ENCODE assay signal across 12 cellular contexts in genomic region chr16:22001591-22001990, GRCh38. TPM values are rescaled to one million over a fixed set of nuclear protein-coding genes. Genes with fewer than 3 reads are reported as not detected.
DNase-seq lines count a peak whose midpoint lies in the region; TF ChIP-seq lines count a peak whose summit lies in the region.
"Had no signal": no experiment of that assay in that cellular context is flagged by ENCODE, and none has a peak within 500 bp of the region (broad histone marks: within the 10 kb centered on the region; RNA-seq: fewer than 3 reads in every experiment).

No MANE protein-coding gene starts in this region.

- H3K36me3 Mint-ChIP-seq in activated naive CD8-positive, alpha-beta T cell, result no peaks in the 10 kb centered on the region
- no peaks in the 10 kb centered on the region for H3K36me3 Mint-ChIP-seq in activated naive CD8-positive, alpha-beta T cell treated with anti-CD3 and anti-CD28 coated beads for 36 hours
- no peaks in the 10 kb centered on the region for H3K36me3 Mint-ChIP-seq in chondrocyte (ENCODE audit: low read depth)

- no peak for DNase-seq in activated naive CD8-positive, alpha-beta T cell treated with anti-CD3 and anti-CD28 coated beads for 36 hours
- peak; percentile 68 for DNase-seq in amniotic epithelial cell (ENCODE audit: low read depth)
- peak; percentile 70 for DNase-seq in hepatic stellate cell (ENCODE audit: low spot score)
- no peak for DNase-seq in chondrocyte (ENCODE audit: low spot score)
- no peak for DNase-seq in mesenteric fat pad (ENCODE audit: low spot score)
- DNase-seq in activated gamma-delta T cell treated with Interleukin-2 at 50 U/mL for 16 hours, result no peak
- DNase-seq in NCI-H1092 (lab: John Stamatoyannopoulos, UW), result no peak

- no peak overlapping the region for H3K27ac Mint-ChIP-seq in activated naive CD8-positive, alpha-beta T cell
- no peak overlapping the region for H3K27ac Mint-ChIP-seq in activated naive CD8-positive, alpha-beta T cell treated with anti-CD3 and anti-CD28 coated beads for 36 hours
- H3K27ac Mint-ChIP-seq in chondrocyte (ENCODE audit: unreplicated experiment), result no peak overlapping the region
- H3K27ac Mint-ChIP-seq: activated B cell treated with CpG ODN at 0.5 μM for 24 hours, nephron progenitor cell had no signal

- H3K4me1 Mint-ChIP-seq in activated naive CD8-positive, alpha-beta T cell (ENCODE audit: low read depth), result peaks cover 10% of the 10 kb centered on the region
- H3K4me1 Mint-ChIP-seq in activated naive CD8-positive, alpha-beta T cell treated with anti-CD3 and anti-CD28 coated beads for 36 hours, result peaks cover 4% of the 10 kb centered on the region
- peaks cover 8% of the 10 kb centered on the region for H3K4me1 Mint-ChIP-seq in chondrocyte (ENCODE audit: low read depth)

- no peak for TF ChIP-seq CTCF in chondrocyte (IDR thresholded peaks at IDR 0.05)

- H3K27me3 Mint-ChIP-seq in activated naive CD8-positive, alpha-beta T cell, result no peaks in the 10 kb centered on the region
- no peaks in the 10 kb centered on the region for H3K27me3 Mint-ChIP-seq in activated naive CD8-positive, alpha-beta T cell treated with anti-CD3 and anti-CD28 coated beads for 36 hours
- H3K27me3 Mint-ChIP-seq in chondrocyte (ENCODE audit: low read depth), result peaks cover 4% of the 10 kb centered on the region
- H3K27me3 Mint-ChIP-seq: activated B cell treated with CpG ODN at 0.5 μM for 24 hours had no signal

- H3K9me3 Mint-ChIP-seq in activated naive CD8-positive, alpha-beta T cell (ENCODE audit: low read depth), result no peaks in the 10 kb centered on the region
- no peaks in the 10 kb centered on the region for H3K9me3 Mint-ChIP-seq in activated naive CD8-positive, alpha-beta T cell treated with anti-CD3 and anti-CD28 coated beads for 36 hours
- H3K9me3 Mint-ChIP-seq in chondrocyte (ENCODE audit: low read depth), result no peaks in the 10 kb centered on the region
- H3K9me3 Mint-ChIP-seq: activated B cell treated with CpG ODN at 0.5 μM for 24 hours, nephron progenitor cell had no signal

- peak overlapping the region; percentile 27 for H3K4me3 Mint-ChIP-seq in activated naive CD8-positive, alpha-beta T cell
- no peak overlapping the region for H3K4me3 Mint-ChIP-seq in activated naive CD8-positive, alpha-beta T cell treated with anti-CD3 and anti-CD28 coated beads for 36 hours
- H3K4me3 Mint-ChIP-seq in chondrocyte (ENCODE audit: unreplicated experiment), result no peak overlapping the region

RNA-seq across cellular contexts. Expression of gene PDZD9, which starts 0.7 kb away (rescaled TPM):
- total RNA-seq in activated naive CD8-positive, alpha-beta T cell treated with anti-CD3 and anti-CD28 coated beads for 36 hours, result not detected
- total RNA-seq in chondrocyte (not detected in 3 replicates), mesenteric fat pad (not detected)
- total RNA-seq: activated B cell treated with CpG ODN at 0.5 μM for 24 hours, cardiac septum, tibial nerve had no signal

RNA-seq across cellular contexts. Expression of gene MOSMO, which starts 6.3 kb away (rescaled TPM):
- 1 to 10 TPM; 5.6 TPM for total RNA-seq in activated naive CD8-positive, alpha-beta T cell treated with anti-CD3 and anti-CD28 coated beads for 36 hours
- total RNA-seq in chondrocyte (9.7 to 11.3 TPM (median 10.7 TPM) in 3 replicates), mesenteric fat pad (18.6 TPM)

RNA-seq across cellular contexts. Expression of gene UQCRC2, which starts 48.4 kb away (rescaled TPM):
- 100 to 1,000 TPM; 291 to 306 TPM for total RNA-seq in activated naive CD8-positive, alpha-beta T cell treated with anti-CD3 and anti-CD28 coated beads for 36 hours
- total RNA-seq in chondrocyte, result 144 to 176 TPM (median 154 TPM) in 3 replicates
- total RNA-seq in mesenteric fat pad, result 186 TPM

Comparison
In these comparisons a context has a peak if more than half of its experiments do, and no peak if none do; other contexts are left out.
1. DNase-seq: peak in amniotic epithelial cell (single experiment) and hepatic stellate cell (single experiment); none in activated naive CD8-positive, alpha-beta T cell treated with anti-CD3 and anti-CD28 coated beads for 36 hours (single experiment), chondrocyte (single experiment), mesenteric fat pad (single experiment), activated gamma-delta T cell treated with Interleukin-2 at 50 U/mL for 16 hours (single experiment) and NCI-H1092 (single experiment).